In genomic region chr16:84604477-84605013, GRCh38 we compare ENCODE assay signal across 11 cellular contexts. TPM values are rescaled to one million over a fixed set of nuclear protein-coding genes. Genes with fewer than 3 reads are reported as not detected.
DNase-seq lines count a peak whose midpoint lies in the region; ATAC-seq and TF ChIP-seq lines count a peak whose summit lies in the region.
"Had no signal": no experiment of that assay in that cellular context is flagged by ENCODE, and none has a peak within 500 bp of the region (broad histone marks: within the 10 kb centered on the region; RNA-seq: fewer than 3 reads in every experiment).

No MANE protein-coding gene starts in this region.

- H3K27ac Mint-ChIP-seq in activated CD8-positive, alpha-beta memory T cell treated with anti-CD3 and anti-CD28 coated beads, Interleukin-2, amount 10 ng/mL, durations not matched to agents 7 days and 5 days: peak overlapping the region; percentile 91
- no peak overlapping the region for H3K27ac Mint-ChIP-seq in endodermal cell
- peak overlapping the region; percentile 88 for H3K27ac Mint-ChIP-seq in stimulated activated naive B cell treated with anti-CD40 and anti-IgM and Interleukin-4, amounts not matched to agents 10 μg/mL and 1 μg/mL and 100 μg/mL, for 72 hours
- no peak overlapping the region for H3K27ac Mint-ChIP-seq in Caco-2 (ENCODE audit: unreplicated experiment)

- H3K9ac ChIP-seq in endodermal cell (ENCODE audit: extremely low read depth, low read length, poor library complexity, severe bottlenecking): no peak overlapping the region

- H3K27me3 ChIP-seq in endodermal cell (ENCODE audit: control insufficient read depth, insufficient read depth, low read length, poor library complexity, severe bottlenecking): no peaks in the 10 kb centered on the region
- H3K27me3 ChIP-seq in Caco-2 (replicated peaks; ENCODE audit: control insufficient read depth, insufficient read depth, low read length): no peaks in the 10 kb centered on the region

- ATAC-seq in activated CD8-positive, alpha-beta memory T cell treated with anti-CD3 and anti-CD28 coated beads, Interleukin-2, amount 10 ng/mL, durations not matched to agents 7 days and 5 days: no peak
- ATAC-seq in stimulated activated naive B cell treated with anti-CD40 and anti-IgM and Interleukin-4, amounts not matched to agents 10 μg/mL and 1 μg/mL and 100 μg/mL, for 72 hours (replicated peaks): no peak
- no peak for ATAC-seq in GM18517 (IDR thresholded peaks at IDR 0.05; ENCODE audit: unreplicated experiment)
- no peak for ATAC-seq in HG03095 (IDR thresholded peaks at IDR 0.05; ENCODE audit: unreplicated experiment)

- BruUV-seq in Caco-2 (replicated peaks; lab: Mats Ljungman, UMichigan): no TSS peak

- H3K9me3 Mint-ChIP-seq in activated CD8-positive, alpha-beta memory T cell treated with anti-CD3 and anti-CD28 coated beads, Interleukin-2, amount 10 ng/mL, durations not matched to agents 7 days and 5 days (ENCODE audit: low read depth): no peaks in the 10 kb centered on the region
- H3K9me3 Mint-ChIP-seq in endodermal cell (no peaks in the 10 kb centered on the region), Caco-2 (ENCODE audit: unreplicated experiment) (no peaks in the 10 kb centered on the region)
- H3K9me3 Mint-ChIP-seq in stimulated activated naive B cell treated with anti-CD40 and anti-IgM and Interleukin-4, amounts not matched to agents 10 μg/mL and 1 μg/mL and 100 μg/mL, for 72 hours: peaks cover 8 to 9% of the 10 kb centered on the region in 2 donors

- peaks cover 84% of the 10 kb centered on the region for H3K36me3 Mint-ChIP-seq in activated CD8-positive, alpha-beta memory T cell treated with anti-CD3 and anti-CD28 coated beads, Interleukin-2, amount 10 ng/mL, durations not matched to agents 7 days and 5 days
- H3K36me3 Mint-ChIP-seq in endodermal cell (ENCODE audit: low read depth) (peaks cover 4% of the 10 kb centered on the region), Caco-2 (ENCODE audit: insufficient read depth, unreplicated experiment) (peaks cover 66% of the 10 kb centered on the region)
- H3K36me3 Mint-ChIP-seq in stimulated activated naive B cell treated with anti-CD40 and anti-IgM and Interleukin-4, amounts not matched to agents 10 μg/mL and 1 μg/mL and 100 μg/mL, for 72 hours: peaks cover 58 to 69% of the 10 kb centered on the region in 2 donors

- H3K27ac ChIP-seq in RWPE1: peak overlapping the region; percentile 58
- peak overlapping the region; percentile 56 for H3K27ac ChIP-seq in endodermal cell (ENCODE audit: low read depth, low read length)

- H3K36me3 ChIP-seq in endodermal cell (ENCODE audit: control insufficient read depth, insufficient read depth, low read length): peaks cover 3% of the 10 kb centered on the region
- H3K36me3 ChIP-seq in Caco-2 (ENCODE audit: control insufficient read depth, insufficient read depth, low read length): no peaks in the 10 kb centered on the region; the same call in 1 of the 2 replicates

- CTCF ChIA-PET in activated CD8-positive, alpha-beta memory T cell treated with anti-CD3 and anti-CD28 coated beads, Interleukin-2, amount 10 ng/mL, durations not matched to agents 7 days and 5 days (lab: Charles Lee): interaction anchor here (1.1 to 3.9 kb wide), 3 partner anchors 10 to 98 kb away, joined by 4 to 25 read pairs (median 4); partner anchors contain the start of gene MEAK7
- CTCF ChIA-PET in RWPE1 (lab: Yijun Ruan, JAX) (no interaction called here), Caco-2 (lab: Charles Lee) (interaction anchor here (0.5 kb wide), 1 partner anchor 91 kb away, joined by 3 read pairs; no protein-coding TSS in a partner anchor)

- 67 to 72% methylated on average over 8 to 9 of the region's 9 CpGs for whole genome bisulfite sequencing in endodermal cell (ENCODE audit: insufficient coverage in 1 of 2, insufficient read length in 1 of 2), 2 experiments

- POLR2A ChIA-PET in RWPE1 (lab: Yijun Ruan, JAX; ENCODE audit: low non-redundant PET): interaction anchor here (0.5 kb wide), 1 partner anchor 79 kb away, joined by 3 read pairs; no protein-coding TSS in a partner anchor
- POLR2A ChIA-PET in Caco-2 (lab: Charles Lee): no interaction called here

- H3K27me3 Mint-ChIP-seq in activated CD8-positive, alpha-beta memory T cell treated with anti-CD3 and anti-CD28 coated beads, Interleukin-2, amount 10 ng/mL, durations not matched to agents 7 days and 5 days: no peaks in the 10 kb centered on the region
- no peaks in the 10 kb centered on the region for H3K27me3 Mint-ChIP-seq in endodermal cell (ENCODE audit: insufficient read depth)
- H3K27me3 Mint-ChIP-seq in stimulated activated naive B cell treated with anti-CD40 and anti-IgM and Interleukin-4, amounts not matched to agents 10 μg/mL and 1 μg/mL and 100 μg/mL, for 72 hours: no peaks in the 10 kb centered on the region
- H3K27me3 Mint-ChIP-seq in Caco-2 (ENCODE audit: insufficient read depth, unreplicated experiment): no peaks in the 10 kb centered on the region

- no peak for DNase-seq in activated CD8-positive, alpha-beta memory T cell treated with anti-CD3 and anti-CD28 coated beads, Interleukin-2, amount 10 ng/mL, durations not matched to agents 7 days and 5 days
- DNase-seq in activated CD8-positive, alpha-beta memory T cell treated with anti-CD3 and anti-CD28 coated beads for 24 hours: no peak
- DNase-seq in RWPE1 (ENCODE audit: low spot score) (no peak), endodermal cell (no peak), Caco-2 (no peak)
- DNase-seq in stimulated activated naive B cell treated with anti-CD40 and anti-IgM and Interleukin-4, amounts not matched to agents 10 μg/mL and 1 μg/mL and 100 μg/mL, for 72 hours: no peak
- DNase-seq: hypothalamus, Kasumi-1, RPMI8226 had no signal

- H3K4me1 ChIP-seq in endodermal cell (ENCODE audit: control insufficient read depth, insufficient read depth, low read length) (no peaks in the 10 kb centered on the region), Caco-2 (peaks cover 7% of the 10 kb centered on the region; the same call in 1 of the 2 replicates)

- H3K4me1 Mint-ChIP-seq in activated CD8-positive, alpha-beta memory T cell treated with anti-CD3 and anti-CD28 coated beads, Interleukin-2, amount 10 ng/mL, durations not matched to agents 7 days and 5 days: peaks cover 93% of the 10 kb centered on the region
- H3K4me1 Mint-ChIP-seq in endodermal cell (peaks cover 24% of the 10 kb centered on the region), Caco-2 (ENCODE audit: low read depth, unreplicated experiment) (no peaks in the 10 kb centered on the region)
- peaks cover 67 to 96% of the 10 kb centered on the region in 2 donors for H3K4me1 Mint-ChIP-seq in stimulated activated naive B cell treated with anti-CD40 and anti-IgM and Interleukin-4, amounts not matched to agents 10 μg/mL and 1 μg/mL and 100 μg/mL, for 72 hours

- H3K4me3 ChIP-seq in endodermal cell (ENCODE audit: low read length): no peak overlapping the region
- H3K4me3 ChIP-seq in Caco-2 (ENCODE audit: low read depth, low read length): no peak overlapping the region

- H3K9me3 ChIP-seq in endodermal cell (ENCODE audit: control insufficient read depth, low read length) (no peaks in the 10 kb centered on the region), Caco-2 (no peaks in the 10 kb centered on the region)

- peak overlapping the region; percentile 69 for H3K4me3 Mint-ChIP-seq in activated CD8-positive, alpha-beta memory T cell treated with anti-CD3 and anti-CD28 coated beads, Interleukin-2, amount 10 ng/mL, durations not matched to agents 7 days and 5 days
- H3K4me3 Mint-ChIP-seq in endodermal cell (no peak overlapping the region), Caco-2 (ENCODE audit: unreplicated experiment) (no peak overlapping the region)
- H3K4me3 Mint-ChIP-seq in stimulated activated naive B cell treated with anti-CD40 and anti-IgM and Interleukin-4, amounts not matched to agents 10 μg/mL and 1 μg/mL and 100 μg/mL, for 72 hours: peak overlapping the region in 1 of 2 donors; percentile 39

- no peak for TF ChIP-seq CTCF in RWPE1 (conservative IDR thresholded peaks at IDR 0.05; ENCODE audit: low read depth)
- no peak for TF ChIP-seq CTCF in endodermal cell (conservative IDR thresholded peaks at IDR 0.05)
- no peak for TF ChIP-seq CTCF in Caco-2 (IDR thresholded peaks at IDR 0.05; ENCODE audit: insufficient read depth in 1 of 2, low read depth in 1 of 2, low read length in 1 of 2, severe bottlenecking in 1 of 2, unreplicated experiment in 1 of 2)

- intact Hi-C loops in Caco-2 (cut with micrococcal nuclease; ENCODE audit: unreplicated experiment): no loop called here

RNA-seq across cellular contexts. Expression of gene COTL1, which starts 13.3 kb away (rescaled TPM):
- 1,000 to 10,000 TPM; 1,052 to 1,190 TPM for total RNA-seq in activated CD8-positive, alpha-beta memory T cell treated with anti-CD3 and anti-CD28 coated beads, Interleukin-2, amount 10 ng/mL, durations not matched to agents 7 days and 5 days
- total RNA-seq in endodermal cell (10 to 100 TPM; 33.4 to 34.9 TPM), Caco-2 (2022) (434 and 461 TPM in 2 replicates)
- polyA plus RNA-seq in endodermal cell (2013, experiment 1 of 2): 191 TPM
- 190 TPM for polyA plus RNA-seq in endodermal cell (2013, experiment 2 of 2)

RNA-seq across cellular contexts. Expression of gene KLHL36, which starts 43.8 kb away (rescaled TPM):
- 10 to 100 TPM; 38.5 to 44.9 TPM for total RNA-seq in activated CD8-positive, alpha-beta memory T cell treated with anti-CD3 and anti-CD28 coated beads, Interleukin-2, amount 10 ng/mL, durations not matched to agents 7 days and 5 days
- 10 to 100 TPM; 44.2 to 59.2 TPM for total RNA-seq in endodermal cell
- polyA plus RNA-seq in endodermal cell (2013, experiment 1 of 2): 20.7 TPM
- polyA plus RNA-seq in endodermal cell (2013, experiment 2 of 2): 21.3 TPM
- 67.6 and 70.2 TPM in 2 replicates for total RNA-seq in Caco-2 (2022)

Comparison
In these comparisons a context has a peak if more than half of its experiments do, and no peak if none do; other contexts are left out.
1. H3K27ac Mint-ChIP-seq: peak in activated CD8-positive, alpha-beta memory T cell treated with anti-CD3 and anti-CD28 coated beads, Interleukin-2, amount 10 ng/mL, durations not matched to agents 7 days and 5 days (single experiment) and stimulated activated naive B cell treated with anti-CD40 and anti-IgM and Interleukin-4, amounts not matched to agents 10 μg/mL and 1 μg/mL and 100 μg/mL, for 72 hours (single experiment); none in endodermal cell (single experiment) and Caco-2 (single experiment).
2. RNA of gene COTL1, which starts 13.3 kb away (total RNA-seq): 1,052 to 1,190 TPM in activated CD8-positive, alpha-beta memory T cell treated with anti-CD3 and anti-CD28 coated beads, Interleukin-2, amount 10 ng/mL, durations not matched to agents 7 days and 5 days and 434 to 461 TPM in Caco-2; 33.4 to 34.9 TPM in endodermal cell; every median in the first group is over 10 times any median in the second.